8 cellular contexts compared by ENCODE assay signal in the genomic region with DNA sequence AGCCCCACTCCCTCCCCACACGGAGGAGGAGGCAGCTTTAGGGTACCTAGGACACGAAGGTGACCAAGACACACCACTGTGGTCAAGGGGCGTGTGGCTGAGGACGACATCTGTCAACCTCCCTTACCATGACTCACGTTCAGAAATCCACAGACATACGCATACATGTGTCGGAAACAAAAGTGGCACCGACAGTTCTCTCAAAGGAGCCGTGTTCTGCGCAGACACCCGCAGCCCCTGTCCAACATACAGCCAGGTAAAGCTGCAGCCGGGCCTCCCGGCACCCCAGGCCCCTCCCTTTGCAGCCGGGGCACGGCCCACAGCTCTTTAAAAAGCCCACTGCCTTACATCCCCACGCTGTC. TPM values are rescaled to one million over a fixed set of nuclear protein-coding genes. Genes with fewer than 3 reads are reported as not detected.
A peak's percentile ranks its signal among the peaks of the same experiment; 100 is the strongest.
DNase-seq lines count a peak whose midpoint lies in the region; ATAC-seq and TF ChIP-seq lines count a peak whose summit lies in the region.

No MANE protein-coding gene starts in this region.

- peak overlapping the region; percentile 74 for H2AFZ ChIP-seq in MM.1S (ENCODE audit: low read length)

- no peak for ATAC-seq in naive B cell (ENCODE audit: low read depth in 2 of 2)
- ATAC-seq in GM18519 (IDR thresholded peaks at IDR 0.05; ENCODE audit: low FRiP score, unreplicated experiment) = no peak

- in situ Hi-C loops in astrocyte of the spinal cord (cut with HindIII; ENCODE audit: low sequenced_read_pairs) (no loop called here), KBM-7 (cut with MboI; ENCODE audit: low pct_unique_long_range_greater_than_20kb, low sequenced_read_pairs) (no loop called here)

- H3K4me3 Mint-ChIP-seq in CD14-positive monocyte (peak overlapping the region; percentile 79 to 91), naive B cell (peak overlapping the region in 5 of 8 donors; percentile 41 to 87 (median 73))

- H3K9me3 ChIP-seq in MM.1S (replicated peaks; ENCODE audit: insufficient read depth, low read length) = no peaks in the 10 kb centered on the region

- peaks cover 47% of the 10 kb centered on the region for H3K4me1 Mint-ChIP-seq in CD14-positive monocyte
- peaks cover 40 to 60% (median 54%) of the 10 kb centered on the region in 3 donors for H3K4me1 Mint-ChIP-seq in naive B cell

- H3K27me3 Mint-ChIP-seq in CD14-positive monocyte (ENCODE audit: low read depth in 3 of 3) = peaks cover 2 to 14% (median 3%) of the 10 kb centered on the region in 3 donors
- peaks cover 0 to 17% (median 12%) of the 10 kb centered on the region in 3 donors for H3K27me3 Mint-ChIP-seq in naive B cell

- H4K20me1 ChIP-seq in MM.1S (ENCODE audit: insufficient read depth, low read length) = no peaks in the 10 kb centered on the region

- H3K4me2 ChIP-seq in MM.1S (ENCODE audit: low read depth, low read length) = peak overlapping the region; percentile 72

- H3K4me3 ChIP-seq in MM.1S (ENCODE audit: low read length) = peak overlapping the region; percentile 42
- peak overlapping the region; percentile 14 for H3K4me3 ChIP-seq in astrocyte of the spinal cord (ENCODE audit: low read depth, low read length)

- DNase-seq in CD14-positive monocyte (ENCODE audit: low spot score) = no peak
- no peak for DNase-seq in MM.1S
- DNase-seq in astrocyte of the spinal cord (ENCODE audit: low read depth, low spot score) = no peak
- no peak for DNase-seq in naive B cell
- no peak for DNase-seq in KBM-7
- no peak for DNase-seq in epidermal melanocyte (ENCODE audit: insufficient read length, low spot score)
- DNase-seq in NCI-H2227 treated with DMSO at 0.1 percent for 48 hours (lab: John Stamatoyannopoulos, UW) = no peak

- no peaks in the 10 kb centered on the region for H3K79me2 ChIP-seq in MM.1S (ENCODE audit: low read length)

- no peaks in the 10 kb centered on the region for H3K9me2 ChIP-seq in MM.1S (replicated peaks; ENCODE audit: insufficient read depth, low read length)

- peaks cover 17% of the 10 kb centered on the region for H3F3A ChIP-seq in MM.1S (ENCODE audit: insufficient read depth, low read length)

- H3K9ac ChIP-seq in MM.1S (ENCODE audit: low read length) = peak overlapping the region; percentile 50; the same call in 1 of the 2 replicates

- H3K27ac ChIP-seq in MM.1S (ENCODE audit: low read length) = peak overlapping the region; percentile 71; the same call in 1 of the 2 replicates

- no peaks in the 10 kb centered on the region for H3K27me3 ChIP-seq in MM.1S (replicated peaks; ENCODE audit: insufficient read depth, low read length)

- peak overlapping the region in 2 of 7 donors; percentile 20 to 26 for H3K27ac Mint-ChIP-seq in CD14-positive monocyte
- peak overlapping the region in 5 of 6 donors; percentile 59 to 84 (median 72) for H3K27ac Mint-ChIP-seq in naive B cell

- H3K9me3 Mint-ChIP-seq in CD14-positive monocyte (no peaks in the 10 kb centered on the region), naive B cell (peaks cover 0 to 2% (median 0%) of the 10 kb centered on the region in 7 donors)

- H3K36me3 Mint-ChIP-seq in CD14-positive monocyte = peaks cover 0 to 2% of the 10 kb centered on the region in 2 donors
- H3K36me3 Mint-ChIP-seq in naive B cell = no peaks in the 10 kb centered on the region

- no peak for TF ChIP-seq CTCF in CD14-positive monocyte (IDR thresholded peaks at IDR 0.05)
- no peak for TF ChIP-seq CTCF in MM.1S (IDR thresholded peaks at IDR 0.05; ENCODE audit: low read length)
- TF ChIP-seq CTCF in astrocyte of the spinal cord (IDR thresholded peaks at IDR 0.05; ENCODE audit: low read depth, low read length) = no peak

- H3K36me3 ChIP-seq in MM.1S (replicated peaks; ENCODE audit: insufficient read depth, low read length) = no peaks in the 10 kb centered on the region

- peaks cover 29% of the 10 kb centered on the region for H3K4me1 ChIP-seq in MM.1S (ENCODE audit: low read length)

- intact Hi-C loops in CD14-positive monocyte (cut with micrococcal nuclease) = no loop called here

RNA-seq across cellular contexts. Expression of gene KLHDC4, which starts 40.4 kb away (rescaled TPM):
- polyA plus RNA-seq in CD14-positive monocyte (10 to 100 TPM; 11.2 to 12.6 TPM), naive B cell (ENCODE audit: low read depth in 6 of 6) (10 to 100 TPM; 15.9 to 25.5 (median 20.0) TPM)
